ENCODE assay signal across 1 cellular context in the genomic region with DNA sequence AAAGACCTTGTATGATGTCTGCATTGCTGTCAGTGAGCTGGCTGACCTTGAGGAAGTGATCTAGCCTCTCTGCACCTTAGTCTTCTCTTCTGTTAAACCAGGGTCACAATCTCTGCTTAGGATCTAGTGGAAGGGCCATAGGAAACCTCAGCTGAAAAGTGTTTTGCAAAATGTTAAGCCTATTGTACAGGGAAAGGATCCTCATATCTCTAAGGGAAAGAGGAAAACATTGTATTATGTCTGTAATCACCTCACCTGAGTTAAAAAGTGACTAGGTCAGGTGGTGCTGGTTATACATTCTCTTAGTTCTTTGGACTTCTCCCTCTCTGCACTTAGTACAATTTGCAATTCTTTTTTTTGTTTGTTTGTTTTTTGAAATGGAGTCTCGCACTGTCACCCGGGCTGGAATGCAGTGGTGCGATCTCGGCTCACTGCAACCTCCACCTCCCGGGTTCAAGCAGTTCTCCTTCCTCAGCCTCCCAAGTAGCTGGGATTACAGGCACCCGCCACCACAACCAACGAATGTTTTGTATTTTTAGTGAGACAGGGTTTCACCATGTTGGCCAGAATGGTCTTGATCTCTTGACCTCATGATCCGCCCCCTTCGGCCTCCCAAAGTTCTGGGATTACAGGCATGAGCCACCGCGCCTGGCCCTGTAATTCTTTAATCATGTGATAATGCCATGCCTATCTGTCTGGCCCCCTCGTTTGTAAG.
TF ChIP-seq lines count a peak whose summit lies in the region.

No MANE protein-coding gene starts in this region.

TF ChIP-seq in HepG2, 621 proteins besides CTCF, POLR2A, EP300 and RAD21 (continued from another document):
- TF ChIP-seq ZNF550 (CRISPR knock-in tag; IDR thresholded peaks at IDR 0.05; ENCODE audit: borderline replicate concordance), result no peak
- peak; percentile 95 for TF ChIP-seq GATAD2A (CRISPR knock-in tag; IDR thresholded peaks at IDR 0.05)
- peak; percentile 85 for TF ChIP-seq FOXA3 (CRISPR knock-in tag; IDR thresholded peaks at IDR 0.05)
- no peak for TF ChIP-seq HOXA7 (CRISPR knock-in tag; IDR thresholded peaks at IDR 0.05)
- 0 out of 2 replicates have a peak, but pooled peaks have one; percentile 59 for TF ChIP-seq CAMTA2 (CRISPR knock-in tag; IDR thresholded peaks at IDR 0.05; ENCODE audit: borderline replicate concordance)
- peak; percentile 94 for TF ChIP-seq ZNF775 (CRISPR knock-in tag; IDR thresholded peaks at IDR 0.05; ENCODE audit: borderline replicate concordance)
- peak; percentile 66; the same call in 1 of the 2 replicates for TF ChIP-seq MTF2 (CRISPR knock-in tag; IDR thresholded peaks at IDR 0.05; ENCODE audit: borderline replicate concordance)
- peak; percentile 77 for TF ChIP-seq KAT8 (CRISPR knock-in tag; IDR thresholded peaks at IDR 0.05)
- TF ChIP-seq GABPB1 (CRISPR knock-in tag; IDR thresholded peaks at IDR 0.05), result peak; percentile 51; the same call in 1 of the 2 replicates
- TF ChIP-seq, protein P1, sequence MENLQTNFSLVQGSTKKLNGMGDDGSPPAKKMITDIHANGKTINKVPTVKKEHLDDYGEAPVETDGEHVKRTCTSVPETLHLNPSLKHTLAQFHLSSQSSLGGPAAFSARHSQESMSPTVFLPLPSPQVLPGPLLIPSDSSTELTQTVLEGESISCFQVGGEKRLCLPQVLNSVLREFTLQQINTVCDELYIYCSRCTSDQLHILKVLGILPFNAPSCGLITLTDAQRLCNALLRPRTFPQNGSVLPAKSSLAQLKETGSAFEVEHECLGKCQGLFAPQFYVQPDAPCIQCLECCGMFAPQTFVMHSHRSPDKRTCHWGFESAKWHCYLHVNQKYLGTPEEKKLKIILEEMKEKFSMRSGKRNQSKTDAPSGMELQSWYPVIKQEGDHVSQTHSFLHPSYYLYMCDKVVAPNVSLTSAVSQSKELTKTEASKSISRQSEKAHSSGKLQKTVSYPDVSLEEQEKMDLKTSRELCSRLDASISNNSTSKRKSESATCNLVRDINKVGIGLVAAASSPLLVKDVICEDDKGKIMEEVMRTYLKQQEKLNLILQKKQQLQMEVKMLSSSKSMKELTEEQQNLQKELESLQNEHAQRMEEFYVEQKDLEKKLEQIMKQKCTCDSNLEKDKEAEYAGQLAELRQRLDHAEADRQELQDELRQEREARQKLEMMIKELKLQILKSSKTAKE (CRISPR knock-in tag; IDR thresholded peaks at IDR 0.05; ENCODE audit: borderline replicate concordance), result peak; percentile 78; the same call in 1 of the 2 replicates
- TF ChIP-seq LCORL (IDR thresholded peaks at IDR 0.05), result peak; percentile 68
- peak; percentile 92 for TF ChIP-seq LCORL (CRISPR knock-in tag; IDR thresholded peaks at IDR 0.05)
- TF ChIP-seq RARG (CRISPR knock-in tag; IDR thresholded peaks at IDR 0.05; ENCODE audit: low read depth), result peak; percentile 93; the same call in 1 of the 2 replicates
- peak; percentile 93 for TF ChIP-seq TBX2 (CRISPR knock-in tag; IDR thresholded peaks at IDR 0.05; ENCODE audit: borderline replicate concordance)
- TF ChIP-seq U2AF2 (IDR thresholded peaks at IDR 0.05; ENCODE audit: low read depth, low read length), result no peak
- 0 out of 2 replicates have a peak, but pooled peaks have one; percentile 27 for TF ChIP-seq TCF7L2 (IDR thresholded peaks at IDR 0.05; ENCODE audit: low read depth, low read length)
- peak; percentile 76 for TF ChIP-seq RXRA (CRISPR knock-in tag; IDR thresholded peaks at IDR 0.05)
